Comparison of ENCODE assay signal across 8 cellular contexts in genomic region chr2:181715033-181715630, GRCh38. TPM values are rescaled to one million over a fixed set of nuclear protein-coding genes. Genes with fewer than 3 reads are reported as not detected.
A peak's percentile ranks its signal among the peaks of the same experiment; 100 is the strongest.
DNase-seq lines count a peak whose midpoint lies in the region; ATAC-seq lines count a peak whose summit lies in the region.

No MANE protein-coding gene starts in this region.

- H3K4me1 ChIP-seq in CD4-positive, CD25-positive, alpha-beta regulatory T cell (ENCODE audit: control insufficient read depth, insufficient read depth, low read length, poor library complexity, severe bottlenecking), result no peaks in the 10 kb centered on the region
- H3K4me1 ChIP-seq in mesenchymal stem cell (ENCODE audit: control insufficient read depth, insufficient read depth, low read depth, low read length), result no peaks in the 10 kb centered on the region

- no peak overlapping the region for H2AFZ ChIP-seq in mesenchymal stem cell (ENCODE audit: low read depth, low read length)

- peak; percentile 24 to 79 (median 58) for DNase-seq in CD4-positive, CD25-positive, alpha-beta regulatory T cell
- DNase-seq in HK-2 (ENCODE audit: unreplicated experiment) (peak; percentile 59), NCI-H774 (lab: John Stamatoyannopoulos, UW) (peak; percentile 77), mesenchymal stem cell (peak; percentile 80)
- peak; percentile 70 to 73 for DNase-seq in activated CD4-positive, alpha-beta T cell treated with anti-CD3 and anti-CD28 coated beads, Interleukin-2, amount 50 U/mL, for 48 hours
- peak; percentile 59 for DNase-seq in effector CD4-positive, alpha-beta T cell
- DNase-seq in stimulated activated CD8-positive, alpha-beta memory T cell treated with anti-CD3 and anti-CD28 coated beads, Interleukin-2, amount 100 ng/mL, for 48 hours (ENCODE audit: low read depth in 2 of 2), result peak; percentile 18 to 38

- no peaks in the 10 kb centered on the region for H3K79me1 ChIP-seq in mesenchymal stem cell (replicated peaks; ENCODE audit: low read length, poor library complexity, severe bottlenecking)

- H4K8ac ChIP-seq in mesenchymal stem cell (ENCODE audit: low read length), result no peak overlapping the region

- peaks cover 23% of the 10 kb centered on the region for H3K27me3 Mint-ChIP-seq in CD4-positive, CD25-positive, alpha-beta regulatory T cell

- no peak overlapping the region for H3K27ac Mint-ChIP-seq in CD4-positive, CD25-positive, alpha-beta regulatory T cell

- no peaks in the 10 kb centered on the region for H3K36me3 Mint-ChIP-seq in CD4-positive, CD25-positive, alpha-beta regulatory T cell

- no peak overlapping the region for H2BK120ac ChIP-seq in mesenchymal stem cell (ENCODE audit: low read depth, low read length)

- H3K23ac ChIP-seq in mesenchymal stem cell (ENCODE audit: low read length in 2 of 2), result no peak overlapping the region

- no peak overlapping the region for H2BK5ac ChIP-seq in mesenchymal stem cell (ENCODE audit: low read depth, low read length, poor library complexity, severe bottlenecking)

- peak; percentile 70 to 76 for ATAC-seq in CD4-positive, CD25-positive, alpha-beta regulatory T cell (ENCODE audit: low read depth in 2 of 2)
- ATAC-seq in GM19452 (IDR thresholded peaks at IDR 0.05; ENCODE audit: unreplicated experiment), result peak; percentile 81

- H2BK12ac ChIP-seq in mesenchymal stem cell (ENCODE audit: low read length in 2 of 2), result no peak overlapping the region

- H3K14ac ChIP-seq in mesenchymal stem cell (ENCODE audit: low read length in 2 of 2), result no peak overlapping the region

- H3K4me1 Mint-ChIP-seq in CD4-positive, CD25-positive, alpha-beta regulatory T cell, result no peaks in the 10 kb centered on the region

- no peak overlapping the region for H2BK15ac ChIP-seq in mesenchymal stem cell (ENCODE audit: low read depth, poor library complexity, severe bottlenecking)

- H3K9me3 Mint-ChIP-seq in CD4-positive, CD25-positive, alpha-beta regulatory T cell, result peaks cover 0 to 1% (median 0%) of the 10 kb centered on the region in 7 donors

- H3K9ac ChIP-seq in mesenchymal stem cell (ENCODE audit: low read length), result peak overlapping the region; percentile 41

- H3K4me3 ChIP-seq in CD4-positive, CD25-positive, alpha-beta regulatory T cell (ENCODE audit: low read depth, low read length), result no peak overlapping the region
- no peak overlapping the region for H3K4me3 ChIP-seq in mesenchymal stem cell (ENCODE audit: insufficient read depth in 1 of 2, low read depth in 1 of 2, low read length in 2 of 2)

- no peaks in the 10 kb centered on the region for H3K9me3 ChIP-seq in CD4-positive, CD25-positive, alpha-beta regulatory T cell (ENCODE audit: control insufficient read depth in 2 of 2, low read length in 2 of 2)
- no peaks in the 10 kb centered on the region for H3K9me3 ChIP-seq in mesenchymal stem cell (ENCODE audit: control insufficient read depth, low read length)

- no peak overlapping the region for H4K91ac ChIP-seq in mesenchymal stem cell (ENCODE audit: low read length)

- H3K27ac ChIP-seq in CD4-positive, CD25-positive, alpha-beta regulatory T cell (ENCODE audit: insufficient read depth, low read length, poor library complexity, severe bottlenecking), result no peak overlapping the region
- H3K27ac ChIP-seq in mesenchymal stem cell (ENCODE audit: low read length, poor library complexity, severe bottlenecking), result no peak overlapping the region

- no peak overlapping the region for H3K18ac ChIP-seq in mesenchymal stem cell (ENCODE audit: low read depth in 1 of 2, low read length in 2 of 2)

- H2AK5ac ChIP-seq in mesenchymal stem cell (ENCODE audit: low read length, severe bottlenecking), result no peak overlapping the region

- H3K4me3 Mint-ChIP-seq in CD4-positive, CD25-positive, alpha-beta regulatory T cell, result no peak overlapping the region

- H3K27me3 ChIP-seq in CD4-positive, CD25-positive, alpha-beta regulatory T cell (ENCODE audit: control insufficient read depth, insufficient read depth, low read length), result no peaks in the 10 kb centered on the region
- H3K27me3 ChIP-seq in mesenchymal stem cell (ENCODE audit: control insufficient read depth in 1 of 2, insufficient read depth in 1 of 2, low read length in 2 of 2), result no peaks in the 10 kb centered on the region

- no peaks in the 10 kb centered on the region for H3K36me3 ChIP-seq in CD4-positive, CD25-positive, alpha-beta regulatory T cell (ENCODE audit: control insufficient read depth, insufficient read depth, low read length)
- no peaks in the 10 kb centered on the region for H3K36me3 ChIP-seq in mesenchymal stem cell (ENCODE audit: control insufficient read depth in 1 of 2, insufficient read depth in 2 of 2, low read depth in 1 of 2, low read length in 2 of 2)

- 0% methylated on average over 2 of the region's 2 CpGs for WGBS in mesenchymal stem cell

- H3K4ac ChIP-seq in mesenchymal stem cell (ENCODE audit: low read depth in 1 of 2, low read length in 2 of 2), result no peak overlapping the region

- no peak overlapping the region for H3K4me2 ChIP-seq in mesenchymal stem cell (ENCODE audit: low read length, poor library complexity, severe bottlenecking)

RNA-seq across cellular contexts. Expression of gene NEUROD1, which starts 34.8 kb away (rescaled TPM):
- total RNA-seq in CD4-positive, CD25-positive, alpha-beta regulatory T cell, result not detected
- not detected for polyA plus RNA-seq in CD4-positive, CD25-positive, alpha-beta regulatory T cell
- polyA plus RNA-seq in mesenchymal stem cell (2013, experiment 1 of 2), result not detected
- not detected for polyA plus RNA-seq in mesenchymal stem cell (2013, experiment 2 of 2)

RNA-seq across cellular contexts. Expression of gene CERKL, which starts 58.2 kb away (rescaled TPM):
- total RNA-seq in CD4-positive, CD25-positive, alpha-beta regulatory T cell, result not detected
- polyA plus RNA-seq in CD4-positive, CD25-positive, alpha-beta regulatory T cell, result 10 to 100 TPM in 2 of 4 donors, 1 to 10 TPM in 2; 4.2 to 12.0 (median 9.0) TPM
- not detected for polyA plus RNA-seq in mesenchymal stem cell (2013, experiment 1 of 2)
- not detected for polyA plus RNA-seq in mesenchymal stem cell (2013, experiment 2 of 2)

Comparison
In these comparisons a context has a peak if more than half of its experiments do, and no peak if none do; other contexts are left out.
1. DNase-seq: peak in every context shown above with its lines; median percentile 80 in mesenchymal stem cell; 77 in NCI-H774; 72 in activated CD4-positive, alpha-beta T cell treated with anti-CD3 and anti-CD28 coated beads, Interleukin-2, amount 50 U/mL, for 48 hours; 59 in HK-2; 59 in effector CD4-positive, alpha-beta T cell; 58 in CD4-positive, CD25-positive, alpha-beta regulatory T cell; 28 in stimulated activated CD8-positive, alpha-beta memory T cell treated with anti-CD3 and anti-CD28 coated beads, Interleukin-2, amount 100 ng/mL, for 48 hours.